Comparison of ENCODE assay signal across 11 cellular contexts in the genomic region with DNA sequence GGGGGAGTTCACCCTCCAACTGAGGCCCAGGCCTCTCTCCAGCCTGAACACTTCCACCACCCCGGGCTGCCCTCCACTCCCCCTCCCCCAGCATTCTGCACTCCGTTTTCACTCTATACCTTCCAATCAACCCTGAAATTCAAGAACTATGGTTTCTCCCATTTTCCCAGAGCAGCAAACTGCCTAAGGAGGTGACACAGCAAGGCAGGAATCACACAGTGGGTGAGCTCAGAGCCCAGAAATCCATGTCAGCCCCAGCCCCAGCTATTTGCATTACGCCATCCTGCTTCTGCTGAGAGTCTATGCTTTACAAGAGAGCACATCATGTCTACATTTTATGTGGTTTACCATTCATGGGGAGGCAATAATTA. TPM values are rescaled to one million over a fixed set of nuclear protein-coding genes. Genes with fewer than 3 reads are reported as not detected.
DNase-seq lines count a peak whose midpoint lies in the region; ATAC-seq, FAIRE-seq and TF ChIP-seq lines count a peak whose summit lies in the region.
"Had no signal": no experiment of that assay in that cellular context is flagged by ENCODE, and none has a peak within 500 bp of the region (broad histone marks: within the 10 kb centered on the region; RNA-seq: fewer than 3 reads in every experiment).

No MANE protein-coding gene starts in this region.

- DNase-seq in AG04449 (ENCODE audit: low read depth, low spot score): peak; percentile 40
- peak; percentile 95 for DNase-seq in islet precursor cell
- DNase-seq in GM12891 (ENCODE audit: insufficient read length, low spot score): no peak
- no peak for DNase-seq in substantia nigra (lab: John Stamatoyannopoulos, UW)
- no peak for DNase-seq in T-cell
- DNase-seq in GM10248 (ENCODE audit: extremely low spot score): no peak

- no peaks in the 10 kb centered on the region for H3K9me3 ChIP-seq in HUES6 (ENCODE audit: control insufficient read depth, insufficient read depth, low read depth, low read length)
- H3K9me3 ChIP-seq: suprapubic skin had no signal

- no peak for TF ChIP-seq POLR2A in GM12891 (IDR thresholded peaks at IDR 0.05; ENCODE audit: low read depth, low read length)

- no peak overlapping the region for H3K27ac ChIP-seq in HUES6 (ENCODE audit: low read depth, low read length)
- H3K27ac ChIP-seq in substantia nigra (ENCODE audit: low read depth, low read length, poor library complexity, severe bottlenecking): no peak overlapping the region
- H3K27ac ChIP-seq: suprapubic skin had no signal

- CTCF ChIA-PET in AG04449 (lab: Yijun Ruan, JAX): interaction anchor here (0.7 to 1.1 kb wide), 4 partner anchors 311 to 325 kb away, joined by 3 to 4 read pairs (median 3); no protein-coding TSS in a partner anchor
- CTCF ChIA-PET in T-cell (lab: Charles Lee): no interaction called here
- CTCF ChIA-PET in GM10248 (lab: Yijun Ruan, JAX): no interaction called here

- peaks cover 48% of the 10 kb centered on the region for H3K4me1 ChIP-seq in HUES6 (ENCODE audit: control insufficient read depth, insufficient read depth, low read length)

- H3K9ac ChIP-seq in HUES6 (ENCODE audit: low read length): peak overlapping the region; percentile 48

- no peak for FAIRE-seq in GM12891 (lab: Jason Lieb, UNC)
- FAIRE-seq: HepG2 had no signal

- no peak for TF ChIP-seq CTCF in AG04449 (IDR thresholded peaks at IDR 0.05; ENCODE audit: insufficient read depth, low read length, missing control alignments)
- TF ChIP-seq CTCF in brain (conservative IDR thresholded peaks at IDR 0.05): peak in 1 of 2 experiments; percentile 46
- TF ChIP-seq CTCF in GM10248 (IDR thresholded peaks at IDR 0.05; ENCODE audit: control extremely low read depth, extremely low read depth, low read depth, missing control alignments): no peak

- ATAC-seq in T-cell (replicated peaks in 1 of 4): no peak

- peaks cover 66% of the 10 kb centered on the region for H3K27me3 ChIP-seq in HUES6 (ENCODE audit: control insufficient read depth, insufficient read depth, low read length)

- H3K4me1 Mint-ChIP-seq in brain (peaks cover 40% of the 10 kb centered on the region), T-cell (peaks cover 0 to 5% (median 5%) of the 10 kb centered on the region in 3 donors)

- peak overlapping the region in 3 of 5 experiments; percentile 24 to 54 (median 46) for H3K4me3 Mint-ChIP-seq in brain
- H3K4me3 Mint-ChIP-seq in T-cell: no peak overlapping the region

- H3K36me3 Mint-ChIP-seq in brain: no peaks in the 10 kb centered on the region
- no peaks in the 10 kb centered on the region for H3K36me3 Mint-ChIP-seq in T-cell

- POLR2A ChIA-PET in AG04449 (lab: Yijun Ruan, JAX): no interaction called here
- POLR2A ChIA-PET in T-cell (lab: Charles Lee): no interaction called here
- POLR2A ChIA-PET in GM10248 (lab: Yijun Ruan, JAX): no interaction called here

- H3K4me3 ChIP-seq in AG04449 (ENCODE audit: low read depth, low read length) (no peak overlapping the region), HUES6 (ENCODE audit: low read depth, low read length) (peak overlapping the region; percentile 59)

- H3K36me3 ChIP-seq in HUES6 (ENCODE audit: control insufficient read depth, insufficient read depth, low read length): no peaks in the 10 kb centered on the region
- H3K36me3 ChIP-seq: suprapubic skin had no signal

- H3K27me3 Mint-ChIP-seq in brain: peaks cover 100% of the 10 kb centered on the region
- peaks cover 60 to 71% of the 10 kb centered on the region in 2 donors for H3K27me3 Mint-ChIP-seq in T-cell

- no peaks in the 10 kb centered on the region for H3K9me3 Mint-ChIP-seq in brain
- no peaks in the 10 kb centered on the region for H3K9me3 Mint-ChIP-seq in T-cell
- H3K9me3 Mint-ChIP-seq: activated naive CD4-positive, alpha-beta T cell treated with anti-CD3 and anti-CD28 coated beads, Interleukin-2, amount 50 U/mL, for 72 hours had no signal

- H3K27ac Mint-ChIP-seq in brain (peak overlapping the region in 1 of 5 experiments; percentile 6), T-cell (peak overlapping the region in 1 of 2 donors; percentile 25)
- H3K27ac Mint-ChIP-seq: activated naive CD4-positive, alpha-beta T cell treated with anti-CD3 and anti-CD28 coated beads, Interleukin-2, amount 50 U/mL, for 72 hours had no signal

TF ChIP-seq in GM12891, 5 proteins besides CTCF, POLR2A, EP300 and RAD21:
- no peak for TF ChIP-seq TAF1 (IDR thresholded peaks at IDR 0.05; ENCODE audit: low read depth, low read length)
- no peak for TF ChIP-seq PAX5 (IDR thresholded peaks at IDR 0.05; ENCODE audit: insufficient read depth, low read length, severe bottlenecking)
- TF ChIP-seq POLR2AphosphoS5 (IDR thresholded peaks at IDR 0.05; ENCODE audit: low read depth, low read length): no peak
- TF ChIP-seq SPI1 (IDR thresholded peaks at IDR 0.05; ENCODE audit: low read depth, low read length): no peak
- TF ChIP-seq POU2F2 (IDR thresholded peaks at IDR 0.05; ENCODE audit: low read depth, low read length): no peak

RNA-seq across cellular contexts. Expression of a gene that starts 12.0 kb away (rescaled TPM):
- 0.54 TPM for polyA plus RNA-seq in brain (ENCODE audit: insufficient read depth, low read depth, low replicate concordance)
- not detected for polyA plus RNA-seq in GM12891 (2012; ENCODE audit: low read depth, missing spikeins)
- total RNA-seq in T-cell: not detected
- total RNA-seq: activated naive CD4-positive, alpha-beta T cell treated with anti-CD3 and anti-CD28 coated beads, Interleukin-2, amount 50 U/mL, for 72 hours; HepG2 had no signal
- polyA plus RNA-seq: HepG2 had no signal

Comparison
In these comparisons a context has a peak if more than half of its experiments do, and no peak if none do; other contexts are left out.
1. DNase-seq: peak in AG04449 (single experiment) and islet precursor cell (single experiment); none in GM12891 (single experiment), substantia nigra (0 of 49), T-cell (0 of 34) and GM10248 (single experiment).
2. H3K4me3 Mint-ChIP-seq: peak in brain (3 of 5); none in T-cell (0 of 3).